27 cellular contexts compared by ENCODE assay signal in the genomic region with DNA sequence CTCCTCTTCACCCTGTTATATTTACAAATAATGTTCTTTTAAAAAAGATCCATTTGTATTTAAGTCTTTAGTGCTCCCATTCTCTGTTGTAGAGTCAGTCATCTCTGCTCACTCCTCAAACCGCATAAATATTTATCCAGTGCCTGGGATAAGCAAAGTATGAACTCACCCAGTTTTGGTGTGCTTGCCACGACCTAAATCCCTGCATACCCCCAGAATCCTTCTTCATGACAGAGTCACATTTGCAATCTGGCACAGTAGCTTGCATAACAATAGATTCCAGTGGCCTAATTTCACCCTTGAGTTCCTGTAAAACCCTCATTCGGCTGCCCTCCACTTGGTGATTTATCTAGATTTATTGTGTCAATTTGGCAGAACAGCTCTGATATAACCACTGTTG.
DNase-seq lines count a peak whose midpoint lies in the region; ATAC-seq and TF ChIP-seq lines count a peak whose summit lies in the region.
"Had no signal": no experiment of that assay in that cellular context is flagged by ENCODE, and none has a peak within 500 bp of the region (broad histone marks: within the 10 kb centered on the region; RNA-seq: fewer than 3 reads in every experiment).

No MANE protein-coding gene starts in this region.

- H3K4me2 ChIP-seq in osteoblast (ENCODE audit: insufficient read depth, low read length), result no peak overlapping the region

- no peaks in the 10 kb centered on the region for H3K79me2 ChIP-seq in osteoblast (ENCODE audit: insufficient read depth, low read length)

- no peak for ATAC-seq in HG03432 (IDR thresholded peaks at IDR 0.05; ENCODE audit: unreplicated experiment)
- ATAC-seq: activated CD8-positive, alpha-beta T cell treated with anti-CD3 and anti-CD28 coated beads for 36 hours; GM12878; HCT116; naive thymus-derived CD4-positive, alpha-beta T cell; Right ventricle myocardium inferior; SK-N-SH treated with all-trans-retinoic acid at 6 μM for 48 hours; stimulated activated effector memory CD8-positive, alpha-beta T cell treated with anti-CD3 and anti-CD28 coated beads, Interleukin-12 subunit alpha, Interleukin-12 subunit beta, amount 100 ng/mL, for 72 hours had no signal

- no peak for TF ChIP-seq CTCF in osteoblast (IDR thresholded peaks at IDR 0.05; ENCODE audit: extremely low read depth, low read depth, low read length)
- no peak for TF ChIP-seq CTCF in foreskin fibroblast (IDR thresholded peaks at IDR 0.05; ENCODE audit: low read depth, low read length)

- H3K9me3 ChIP-seq in osteoblast (ENCODE audit: low read depth, low read length), result no peaks in the 10 kb centered on the region
- H3K9me3 ChIP-seq: heart right ventricle, left ventricle myocardium inferior, prostate gland, transverse colon had no signal

- no peaks in the 10 kb centered on the region for H4K20me1 ChIP-seq in osteoblast (ENCODE audit: insufficient read depth, low read length)

- H3K36me3 ChIP-seq in osteoblast (ENCODE audit: insufficient read depth, low read length), result no peaks in the 10 kb centered on the region
- H3K36me3 ChIP-seq: heart right ventricle, left ventricle myocardium inferior, prostate gland, transverse colon had no signal

- peaks cover 11% of the 10 kb centered on the region for H3K4me1 ChIP-seq in osteoblast (ENCODE audit: insufficient read depth, low read length)
- H3K4me1 ChIP-seq: prostate gland, transverse colon had no signal

- no peak overlapping the region for H3K27ac ChIP-seq in osteoblast (ENCODE audit: low read depth, low read length)
- H3K27ac ChIP-seq: heart right ventricle, left ventricle myocardium inferior, prostate gland, transverse colon had no signal

- DNase-seq in GM03348 (ENCODE audit: low spot score) (peak; percentile 3), NCI-H2227 treated with DMSO at 0.1 percent for 48 hours (lab: John Stamatoyannopoulos, UW) (peak; percentile 16), cerebellar cortex (ENCODE audit: low spot score) (peak; percentile 49), osteoblast (ENCODE audit: insufficient read length, low spot score, missing footprints) (peak; percentile 32), NCI-H1417 treated with DMSO at 0.1 percent for 48 hours (lab: John Stamatoyannopoulos, UW) (no peak), foreskin fibroblast (no peak)
- no peak for DNase-seq in activated CD4-positive, alpha-beta T cell treated with anti-CD3 and anti-CD28 coated beads, Interleukin-2, amount 50 U/mL, for 48 hours
- DNase-seq: activated CD4-positive, CD25-positive, alpha-beta regulatory T cell treated with anti-CD3 and anti-CD28 coated beads, Interleukin-2, amount 50 U/mL, for 72 hours; activated CD8-positive, alpha-beta T cell treated with anti-CD3 and anti-CD28 coated beads for 36 hours; activated naive CD4-positive, alpha-beta T cell treated with anti-CD3 and anti-CD28 coated beads for 36 hours; amniotic stem cell; CD8-positive, alpha-beta memory T cell; EL; foreskin melanocyte; heart right ventricle; left ventricle myocardium inferior; naive thymus-derived CD4-positive, alpha-beta T cell; NCI-H524; nucleus accumbens; transverse colon had no signal

- H2AFZ ChIP-seq in osteoblast (ENCODE audit: low read length), result no peak overlapping the region

- H3K27me3 ChIP-seq in osteoblast (ENCODE audit: insufficient read depth, low read length), result no peaks in the 10 kb centered on the region
- H3K27me3 ChIP-seq: heart right ventricle, transverse colon had no signal

- H3K4me3 ChIP-seq in osteoblast (ENCODE audit: insufficient read depth, low read length) (no peak overlapping the region), foreskin fibroblast (ENCODE audit: low read depth in 1 of 2, low read length in 2 of 2) (no peak overlapping the region)
- H3K4me3 ChIP-seq: GM12878, heart right ventricle, left ventricle myocardium inferior, prostate gland, transverse colon had no signal

Comparison
In these comparisons a context has a peak if more than half of its experiments do, and no peak if none do; other contexts are left out.
1. DNase-seq: peak in GM03348 (single experiment), NCI-H2227 treated with DMSO at 0.1 percent for 48 hours (single experiment), cerebellar cortex (single experiment) and osteoblast (single experiment); none in NCI-H1417 treated with DMSO at 0.1 percent for 48 hours (single experiment), foreskin fibroblast (0 of 2) and activated CD4-positive, alpha-beta T cell treated with anti-CD3 and anti-CD28 coated beads, Interleukin-2, amount 50 U/mL, for 48 hours (0 of 2).